24 cellular contexts compared by ENCODE assay signal in genomic region chr7:32858648-32859047, GRCh38. TPM values are rescaled to one million over a fixed set of nuclear protein-coding genes. Genes with fewer than 3 reads are reported as not detected.
DNase-seq lines count a peak whose midpoint lies in the region; ATAC-seq and TF ChIP-seq lines count a peak whose summit lies in the region.
"Had no signal": no experiment of that assay in that cellular context is flagged by ENCODE, and none has a peak within 500 bp of the region (broad histone marks: within the 10 kb centered on the region; RNA-seq: fewer than 3 reads in every experiment).

No MANE protein-coding gene starts in this region.

- no peaks in the 10 kb centered on the region for H3K9me3 Mint-ChIP-seq in activated CD8-positive, alpha-beta T cell treated with anti-CD3 and anti-CD28 coated beads for 36 hours
- no peaks in the 10 kb centered on the region for H3K9me3 Mint-ChIP-seq in activated CD8-positive, alpha-beta T cell treated with anti-CD3 and anti-CD28 coated beads, Interleukin-2, amount 10 ng/mL, durations not matched to agents 7 days and 5 days (ENCODE audit: insufficient read depth)
- H3K9me3 Mint-ChIP-seq in activated naive CD8-positive, alpha-beta T cell treated with anti-CD3 and anti-CD28 coated beads, Interleukin-2, amount 50 U/mL, for 24 hours: no peaks in the 10 kb centered on the region
- H3K9me3 Mint-ChIP-seq in activated naive CD8-positive, alpha-beta T cell treated with anti-CD3 and anti-CD28 coated beads for 36 hours: no peaks in the 10 kb centered on the region
- no peaks in the 10 kb centered on the region for H3K9me3 Mint-ChIP-seq in stimulated activated effector memory CD8-positive, alpha-beta T cell treated with anti-CD3 and anti-CD28 coated beads, Interleukin-12 subunit alpha, Interleukin-12 subunit beta, amount 100 ng/mL, for 72 hours
- H3K9me3 Mint-ChIP-seq: CD14-positive monocyte; CD4-positive, alpha-beta T cell; CD8-positive, alpha-beta memory T cell had no signal

- no peak overlapping the region for H3K4me3 ChIP-seq in lower leg skin (ENCODE audit: low read depth, poor library complexity, severe bottlenecking)
- H3K4me3 ChIP-seq: A549; BLaER1 treated with 17β-estradiol and CSF1 and Interleukin-3, amounts not matched to agents 10 nM and 100 nM; GM12878; GM23248 had no signal

- POLR2A ChIA-PET in activated CD8-positive, alpha-beta T cell treated with anti-CD3 and anti-CD28 coated beads for 36 hours (lab: Charles Lee): no interaction called here
- POLR2A ChIA-PET in activated CD8-positive, alpha-beta T cell treated with anti-CD3 and anti-CD28 coated beads, Interleukin-2, amount 10 ng/mL, durations not matched to agents 7 days and 5 days (lab: Charles Lee): no interaction called here

- ATAC-seq in activated CD8-positive, alpha-beta T cell treated with anti-CD3 and anti-CD28 coated beads for 36 hours: peak; percentile 55
- no peak for ATAC-seq in activated CD8-positive, alpha-beta T cell treated with anti-CD3 and anti-CD28 coated beads, Interleukin-2, amount 10 ng/mL, durations not matched to agents 7 days and 5 days
- ATAC-seq in activated naive CD8-positive, alpha-beta T cell treated with anti-CD3 and anti-CD28 coated beads, Interleukin-2, amount 50 U/mL, for 24 hours: peak; percentile 20
- no peak for ATAC-seq in T-helper 17 cell
- ATAC-seq in stimulated activated effector memory CD8-positive, alpha-beta T cell treated with anti-CD3 and anti-CD28 coated beads, Interleukin-12 subunit alpha, Interleukin-12 subunit beta, amount 100 ng/mL, for 72 hours: peak; percentile 47
- ATAC-seq: A549, GM12878 had no signal

- TF ChIP-seq POLR2A in lower leg skin (IDR thresholded peaks at IDR 0.05): no peak

- no peak overlapping the region for H3K4me3 Mint-ChIP-seq in activated CD8-positive, alpha-beta T cell treated with anti-CD3 and anti-CD28 coated beads for 36 hours
- H3K4me3 Mint-ChIP-seq in activated CD8-positive, alpha-beta T cell treated with anti-CD3 and anti-CD28 coated beads, Interleukin-2, amount 10 ng/mL, durations not matched to agents 7 days and 5 days: no peak overlapping the region
- H3K4me3 Mint-ChIP-seq in activated naive CD8-positive, alpha-beta T cell treated with anti-CD3 and anti-CD28 coated beads, Interleukin-2, amount 50 U/mL, for 24 hours: no peak overlapping the region
- no peak overlapping the region for H3K4me3 Mint-ChIP-seq in activated naive CD8-positive, alpha-beta T cell treated with anti-CD3 and anti-CD28 coated beads for 36 hours
- H3K4me3 Mint-ChIP-seq in T-helper 17 cell: no peak overlapping the region
- H3K4me3 Mint-ChIP-seq in stimulated activated effector memory CD8-positive, alpha-beta T cell treated with anti-CD3 and anti-CD28 coated beads, Interleukin-12 subunit alpha, Interleukin-12 subunit beta, amount 100 ng/mL, for 72 hours: no peak overlapping the region
- H3K4me3 Mint-ChIP-seq: CD14-positive monocyte; CD4-positive, alpha-beta T cell; CD8-positive, alpha-beta memory T cell had no signal

- no peak for DNase-seq in activated CD8-positive, alpha-beta T cell treated with anti-CD3 and anti-CD28 coated beads for 36 hours
- DNase-seq in activated CD8-positive, alpha-beta T cell treated with anti-CD3 and anti-CD28 coated beads, Interleukin-2, amount 10 ng/mL, durations not matched to agents 7 days and 5 days: no peak
- no peak for DNase-seq in activated naive CD8-positive, alpha-beta T cell treated with anti-CD3 and anti-CD28 coated beads, Interleukin-2, amount 50 U/mL, for 24 hours
- no peak for DNase-seq in activated naive CD8-positive, alpha-beta T cell treated with anti-CD3 and anti-CD28 coated beads for 36 hours
- DNase-seq in T-helper 17 cell (no peak), lower leg skin (ENCODE audit: low spot score in 2 of 2) (no peak)
- no peak for DNase-seq in stimulated activated effector memory CD8-positive, alpha-beta T cell treated with anti-CD3 and anti-CD28 coated beads, Interleukin-12 subunit alpha, Interleukin-12 subunit beta, amount 100 ng/mL, for 72 hours (ENCODE audit: low spot score in 2 of 2)
- DNase-seq: 8988T; ACHN; AML-193; BE2C; CD4-positive, alpha-beta T cell; CD8-positive, alpha-beta memory T cell; DMS 273 treated with DMSO at 0.1 percent for 48 hours; DMS79; EL; GDM1; GM23248; H7; HCEC 1CT had no signal

- peaks cover 13% of the 10 kb centered on the region for H3K4me1 Mint-ChIP-seq in activated CD8-positive, alpha-beta T cell treated with anti-CD3 and anti-CD28 coated beads for 36 hours (ENCODE audit: low read depth)
- H3K4me1 Mint-ChIP-seq in activated CD8-positive, alpha-beta T cell treated with anti-CD3 and anti-CD28 coated beads, Interleukin-2, amount 10 ng/mL, durations not matched to agents 7 days and 5 days (ENCODE audit: low read depth): no peaks in the 10 kb centered on the region
- H3K4me1 Mint-ChIP-seq in activated naive CD8-positive, alpha-beta T cell treated with anti-CD3 and anti-CD28 coated beads, Interleukin-2, amount 50 U/mL, for 24 hours: peaks cover 12% of the 10 kb centered on the region
- peaks cover 15% of the 10 kb centered on the region for H3K4me1 Mint-ChIP-seq in activated naive CD8-positive, alpha-beta T cell treated with anti-CD3 and anti-CD28 coated beads for 36 hours
- H3K4me1 Mint-ChIP-seq in T-helper 17 cell: peaks cover 6% of the 10 kb centered on the region
- peaks cover 18% of the 10 kb centered on the region for H3K4me1 Mint-ChIP-seq in stimulated activated effector memory CD8-positive, alpha-beta T cell treated with anti-CD3 and anti-CD28 coated beads, Interleukin-12 subunit alpha, Interleukin-12 subunit beta, amount 100 ng/mL, for 72 hours
- H3K4me1 Mint-ChIP-seq: CD14-positive monocyte had no signal

- CTCF ChIA-PET in activated CD8-positive, alpha-beta T cell treated with anti-CD3 and anti-CD28 coated beads for 36 hours (lab: Charles Lee): interaction anchor here (3.3 kb wide), 1 partner anchor 13 kb away, joined by 23 read pairs; no protein-coding TSS in a partner anchor
- CTCF ChIA-PET in activated CD8-positive, alpha-beta T cell treated with anti-CD3 and anti-CD28 coated beads, Interleukin-2, amount 10 ng/mL, durations not matched to agents 7 days and 5 days (lab: Charles Lee): interaction anchor here (2.5 kb wide), 1 partner anchor 12 kb away, joined by 18 read pairs; no protein-coding TSS in a partner anchor

- H3K27ac Mint-ChIP-seq in activated CD8-positive, alpha-beta T cell treated with anti-CD3 and anti-CD28 coated beads for 36 hours: no peak overlapping the region
- H3K27ac Mint-ChIP-seq in activated CD8-positive, alpha-beta T cell treated with anti-CD3 and anti-CD28 coated beads, Interleukin-2, amount 10 ng/mL, durations not matched to agents 7 days and 5 days: no peak overlapping the region
- no peak overlapping the region for H3K27ac Mint-ChIP-seq in activated naive CD8-positive, alpha-beta T cell treated with anti-CD3 and anti-CD28 coated beads, Interleukin-2, amount 50 U/mL, for 24 hours
- no peak overlapping the region for H3K27ac Mint-ChIP-seq in activated naive CD8-positive, alpha-beta T cell treated with anti-CD3 and anti-CD28 coated beads for 36 hours
- H3K27ac Mint-ChIP-seq in T-helper 17 cell: peak overlapping the region; percentile 12
- no peak overlapping the region for H3K27ac Mint-ChIP-seq in stimulated activated effector memory CD8-positive, alpha-beta T cell treated with anti-CD3 and anti-CD28 coated beads, Interleukin-12 subunit alpha, Interleukin-12 subunit beta, amount 100 ng/mL, for 72 hours
- H3K27ac Mint-ChIP-seq: CD14-positive monocyte; CD4-positive, alpha-beta T cell had no signal

- H3K9me3 ChIP-seq in T-helper 17 cell (ENCODE audit: control insufficient read depth, low read length, poor library complexity, severe bottlenecking): no peaks in the 10 kb centered on the region
- H3K9me3 ChIP-seq: A549; BE2C; BLaER1 treated with 17β-estradiol and CSF1 and Interleukin-3, amounts not matched to agents 10 nM and 100 nM had no signal

- intact Hi-C loops in activated CD8-positive, alpha-beta T cell treated with anti-CD3 and anti-CD28 coated beads for 36 hours (cut with micrococcal nuclease): no loop called here
- intact Hi-C loops in lower leg skin (cut with DNase I; ENCODE audit: low total_unique reads): no loop called here

- no peak for TF ChIP-seq CTCF in activated CD8-positive, alpha-beta T cell treated with anti-CD3 and anti-CD28 coated beads for 36 hours (IDR thresholded peaks at IDR 0.05)
- TF ChIP-seq CTCF in lower leg skin (IDR thresholded peaks at IDR 0.05): no peak

- 0 to 66% methylated on average over 1 of the region's 1 CpG for WGBS in lower leg skin, 2 donors

- peaks cover 16% of the 10 kb centered on the region for H3K27me3 Mint-ChIP-seq in activated CD8-positive, alpha-beta T cell treated with anti-CD3 and anti-CD28 coated beads for 36 hours
- peaks cover 24% of the 10 kb centered on the region for H3K27me3 Mint-ChIP-seq in activated CD8-positive, alpha-beta T cell treated with anti-CD3 and anti-CD28 coated beads, Interleukin-2, amount 10 ng/mL, durations not matched to agents 7 days and 5 days (ENCODE audit: low read depth)
- peaks cover 13% of the 10 kb centered on the region for H3K27me3 Mint-ChIP-seq in activated naive CD8-positive, alpha-beta T cell treated with anti-CD3 and anti-CD28 coated beads, Interleukin-2, amount 50 U/mL, for 24 hours
- peaks cover 20% of the 10 kb centered on the region for H3K27me3 Mint-ChIP-seq in activated naive CD8-positive, alpha-beta T cell treated with anti-CD3 and anti-CD28 coated beads for 36 hours
- peaks cover 12% of the 10 kb centered on the region for H3K27me3 Mint-ChIP-seq in T-helper 17 cell

- no peaks in the 10 kb centered on the region for H3K36me3 Mint-ChIP-seq in activated CD8-positive, alpha-beta T cell treated with anti-CD3 and anti-CD28 coated beads for 36 hours (ENCODE audit: low read depth)
- no peaks in the 10 kb centered on the region for H3K36me3 Mint-ChIP-seq in activated CD8-positive, alpha-beta T cell treated with anti-CD3 and anti-CD28 coated beads, Interleukin-2, amount 10 ng/mL, durations not matched to agents 7 days and 5 days (ENCODE audit: low read depth)
- no peaks in the 10 kb centered on the region for H3K36me3 Mint-ChIP-seq in activated naive CD8-positive, alpha-beta T cell treated with anti-CD3 and anti-CD28 coated beads, Interleukin-2, amount 50 U/mL, for 24 hours (ENCODE audit: low read depth)
- no peaks in the 10 kb centered on the region for H3K36me3 Mint-ChIP-seq in activated naive CD8-positive, alpha-beta T cell treated with anti-CD3 and anti-CD28 coated beads for 36 hours
- H3K36me3 Mint-ChIP-seq in T-helper 17 cell (ENCODE audit: low read depth): peaks cover 6% of the 10 kb centered on the region
- H3K36me3 Mint-ChIP-seq in stimulated activated effector memory CD8-positive, alpha-beta T cell treated with anti-CD3 and anti-CD28 coated beads, Interleukin-12 subunit alpha, Interleukin-12 subunit beta, amount 100 ng/mL, for 72 hours: no peaks in the 10 kb centered on the region
- H3K36me3 Mint-ChIP-seq: CD14-positive monocyte; CD8-positive, alpha-beta memory T cell had no signal

RNA-seq across cellular contexts. Expression of gene KBTBD2, which starts 32.9 kb away (rescaled TPM):
- 10 to 100 TPM; 22.4 to 23.0 TPM for total RNA-seq in activated CD8-positive, alpha-beta T cell treated with anti-CD3 and anti-CD28 coated beads for 36 hours
- 10 to 100 TPM; 37.4 to 37.8 TPM for total RNA-seq in activated CD8-positive, alpha-beta T cell treated with anti-CD3 and anti-CD28 coated beads, Interleukin-2, amount 10 ng/mL, durations not matched to agents 7 days and 5 days
- 10 to 100 TPM; 20.9 to 22.7 TPM for total RNA-seq in activated naive CD8-positive, alpha-beta T cell treated with anti-CD3 and anti-CD28 coated beads for 36 hours
- 100 to 1,000 TPM; 118 to 129 TPM for total RNA-seq in T-helper 17 cell
- 10 to 100 TPM; 24.3 to 38.9 (median 35.5) TPM for total RNA-seq in lower leg skin

Comparison
In these comparisons a context has a peak if more than half of its experiments do, and no peak if none do; other contexts are left out.
1. ATAC-seq: peak in activated CD8-positive, alpha-beta T cell treated with anti-CD3 and anti-CD28 coated beads for 36 hours (single experiment), activated naive CD8-positive, alpha-beta T cell treated with anti-CD3 and anti-CD28 coated beads, Interleukin-2, amount 50 U/mL, for 24 hours (single experiment) and stimulated activated effector memory CD8-positive, alpha-beta T cell treated with anti-CD3 and anti-CD28 coated beads, Interleukin-12 subunit alpha, Interleukin-12 subunit beta, amount 100 ng/mL, for 72 hours (single experiment); none in activated CD8-positive, alpha-beta T cell treated with anti-CD3 and anti-CD28 coated beads, Interleukin-2, amount 10 ng/mL, durations not matched to agents 7 days and 5 days (single experiment) and T-helper 17 cell (single experiment).